ENCODE assay signal across 8 cellular contexts in the genomic region with DNA sequence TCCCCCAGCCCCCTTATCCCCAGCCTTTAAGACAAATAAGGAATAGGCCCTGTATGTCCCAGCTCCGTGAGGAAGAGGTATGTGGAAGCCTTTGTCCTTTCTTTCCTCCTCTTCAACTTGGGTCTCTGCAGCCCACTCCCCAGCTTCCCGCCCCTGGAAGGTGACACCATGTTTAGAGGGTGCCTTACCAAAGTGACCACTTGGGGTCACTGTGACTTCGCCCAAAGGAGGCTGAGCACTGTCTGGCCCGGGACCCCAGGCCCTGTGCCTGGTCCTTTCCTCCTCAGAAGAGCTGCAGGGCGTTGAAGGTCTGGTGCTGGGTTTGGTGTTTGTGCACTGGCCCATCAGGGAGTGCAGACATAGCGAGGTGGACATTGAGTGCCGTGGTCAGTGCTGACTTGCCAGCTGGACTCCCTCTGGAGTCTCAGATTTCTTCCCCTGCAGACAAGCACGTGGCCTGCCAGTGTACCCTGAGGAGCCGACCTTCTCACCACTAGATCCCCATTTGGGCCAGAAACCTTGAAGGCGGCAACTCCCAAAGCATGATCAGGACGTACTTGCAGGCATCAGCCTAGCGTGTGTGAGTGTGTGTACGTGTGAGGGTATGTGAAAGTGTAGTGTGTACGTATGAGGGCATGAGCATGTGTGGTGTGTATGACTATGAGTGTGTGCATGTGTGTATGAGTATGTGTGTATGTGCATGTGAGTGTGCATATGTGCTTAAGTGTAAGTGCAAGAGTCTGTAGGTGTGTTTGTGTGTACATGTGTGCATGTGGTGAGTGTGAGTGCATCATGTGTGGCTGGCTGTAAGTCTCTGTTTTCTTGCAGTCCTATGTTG.
DNase-seq lines count a peak whose midpoint lies in the region; ATAC-seq and TF ChIP-seq lines count a peak whose summit lies in the region.

No MANE protein-coding gene starts in this region.

- in situ Hi-C loops in ACHN (cut with HindIII; ENCODE audit: low pct_ligation_motif_present, low pct_unique_long_range_greater_than_20kb, low sequenced_read_pairs) = no loop called here
- in situ Hi-C loops in G401 (cut with HindIII; ENCODE audit: low sequenced_read_pairs) = no loop called here

- H3K4me1 Mint-ChIP-seq in activated CD8-positive, alpha-beta T cell treated with anti-CD3 and anti-CD28 coated beads for 36 hours (ENCODE audit: low read depth) = no peaks in the 10 kb centered on the region

- intact Hi-C loops in activated CD8-positive, alpha-beta T cell treated with anti-CD3 and anti-CD28 coated beads for 36 hours (cut with micrococcal nuclease) = no loop called here

- peaks cover 0 to 4% of the 10 kb centered on the region in 2 donors for H3K4me1 ChIP-seq in right atrium auricular region

- peaks cover 13% of the 10 kb centered on the region for H3K27me3 Mint-ChIP-seq in activated CD8-positive, alpha-beta T cell treated with anti-CD3 and anti-CD28 coated beads for 36 hours

- CTCF ChIA-PET in activated CD8-positive, alpha-beta T cell treated with anti-CD3 and anti-CD28 coated beads for 36 hours (lab: Charles Lee) = interaction anchor here (0.7 to 1.3 kb wide), 12 partner anchors 14 to 554 kb away, joined by 3 to 6 read pairs (median 4); no protein-coding TSS in a partner anchor

- H3K27me3 ChIP-seq in right atrium auricular region = no peaks in the 10 kb centered on the region

- DNase-seq in ACHN = peak; percentile 36
- DNase-seq in G401 (ENCODE audit: low spot score) = peak; percentile 44
- DNase-seq in HuH-7.5 (ENCODE audit: low spot score) = peak; percentile 25
- peak; percentile 43 for DNase-seq in activated CD8-positive, alpha-beta T cell treated with anti-CD3 and anti-CD28 coated beads for 36 hours
- DNase-seq in right atrium auricular region (ENCODE audit: low spot score) = no peak
- DNase-seq in stimulated activated CD8-positive, alpha-beta memory T cell treated with anti-CD3 and anti-CD28 coated beads, Interleukin-4, amount 100 ng/mL, for 48 hours = peak; percentile 43

- H3K9me3 Mint-ChIP-seq in activated CD8-positive, alpha-beta T cell treated with anti-CD3 and anti-CD28 coated beads for 36 hours = no peaks in the 10 kb centered on the region

- no peak overlapping the region for H3K27ac ChIP-seq in right atrium auricular region

- H3K27ac Mint-ChIP-seq in activated CD8-positive, alpha-beta T cell treated with anti-CD3 and anti-CD28 coated beads for 36 hours = no peak overlapping the region

- peak; percentile 58 for TF ChIP-seq CTCF in activated CD8-positive, alpha-beta T cell treated with anti-CD3 and anti-CD28 coated beads for 36 hours (IDR thresholded peaks at IDR 0.05)
- peak; percentile 49 to 76 for TF ChIP-seq CTCF in right atrium auricular region (IDR thresholded peaks at IDR 0.05)

- POLR2A ChIA-PET in activated CD8-positive, alpha-beta T cell treated with anti-CD3 and anti-CD28 coated beads for 36 hours (lab: Charles Lee) = no interaction called here

- peak; percentile 45 for ATAC-seq in activated CD8-positive, alpha-beta T cell treated with anti-CD3 and anti-CD28 coated beads for 36 hours
- ATAC-seq in HG03039 (IDR thresholded peaks at IDR 0.05; ENCODE audit: unreplicated experiment) = no peak
- no peak for ATAC-seq in HG03432 (IDR thresholded peaks at IDR 0.05; ENCODE audit: unreplicated experiment)

- H3K4me3 Mint-ChIP-seq in activated CD8-positive, alpha-beta T cell treated with anti-CD3 and anti-CD28 coated beads for 36 hours = no peak overlapping the region

- no peaks in the 10 kb centered on the region for H3K36me3 ChIP-seq in right atrium auricular region

- no peaks in the 10 kb centered on the region for H3K36me3 Mint-ChIP-seq in activated CD8-positive, alpha-beta T cell treated with anti-CD3 and anti-CD28 coated beads for 36 hours (ENCODE audit: low read depth)

- no peak overlapping the region for H3K4me3 ChIP-seq in right atrium auricular region

- no peaks in the 10 kb centered on the region for H3K9me3 ChIP-seq in right atrium auricular region
